28 cellular contexts compared by ENCODE assay signal in the genomic region with DNA sequence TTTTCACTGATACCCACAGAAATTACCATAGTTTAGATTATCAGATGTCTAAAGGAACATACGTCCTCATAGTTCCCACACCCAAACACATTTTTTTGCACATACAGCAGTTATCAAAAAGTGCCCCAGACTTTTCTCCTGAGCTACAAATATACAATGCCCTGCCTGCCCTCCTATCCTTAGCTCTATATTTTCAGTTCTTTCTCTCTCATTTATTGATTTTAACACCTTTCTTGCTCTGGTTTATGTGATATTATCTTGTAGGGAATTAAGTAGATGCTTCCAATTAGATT.
"Had no signal": no experiment of that assay in that cellular context is flagged by ENCODE, and none has a peak within 500 bp of the region (broad histone marks: within the 10 kb centered on the region; RNA-seq: fewer than 3 reads in every experiment).

No MANE protein-coding gene starts in this region.

- H3K9me3 ChIP-seq: left lung, neutrophil, thyroid gland, upper lobe of left lung, vagina had no signal

- DNase-seq: activated CD4-positive, alpha-beta T cell treated with anti-CD3 and anti-CD28 coated beads for 4 hours; activated CD4-positive, alpha-beta T cell treated with anti-CD3 and anti-CD28 coated beads, Interleukin-2, amount 50 U/mL, for 48 hours; activated CD8-positive, alpha-beta memory T cell treated with anti-CD3 and anti-CD28 coated beads for 24 hours; activated effector memory CD4-positive, alpha-beta T cell treated with Interleukin-2 at 50 U/mL for 16 hours; activated naive CD4-positive, alpha-beta T cell treated with Interleukin-2 at 50 U/mL for 16 hours; anterior cingulate cortex; dermis blood vessel endothelial cell; effector CD4-positive, alpha-beta T cell; left lung; nephron progenitor cell; stimulated activated CD4-positive, alpha-beta T cell treated with anti-CD3 and anti-CD28 coated beads, Interleukin-12 subunit alpha, Interleukin-12 subunit beta, amount 100 ng/mL, for 4 hours; stimulated activated CD4-positive, alpha-beta T cell treated with anti-CD3 and anti-CD28 coated beads, Interleukin-4, amount 100 ng/mL, for 1 hour; stimulated activated naive CD8-positive, alpha-beta T cell treated with anti-CD3 and anti-CD28 coated beads, Interleukin-15, amount 100 ng/mL, for 72 hours; substantia nigra; thyroid gland; upper lobe of left lung had no signal

- H3K27ac ChIP-seq: epithelial cell of prostate, left lung, neutrophil, skin epidermis, thyroid gland, upper lobe of left lung, vagina had no signal

- FAIRE-seq: bronchial epithelial cell, colon, endometrium, frontal cortex, islet of Langerhans had no signal

- H3K36me3 ChIP-seq: left lung, neutrophil, thyroid gland, upper lobe of left lung, vagina had no signal

- ATAC-seq: left lung; sciatic nerve; stimulated activated effector memory CD8-positive, alpha-beta T cell treated with anti-CD3 and anti-CD28 coated beads, Interleukin-12 subunit alpha, Interleukin-12 subunit beta, amount 100 ng/mL, for 72 hours; stimulated activated naive CD8-positive, alpha-beta T cell treated with anti-CD3 and anti-CD28 coated beads, Interleukin-15, amount 100 ng/mL, for 72 hours had no signal

- H3K4me1 ChIP-seq: vagina had no signal

- H3K4me3 ChIP-seq: left lung, lung, skin epidermis, thyroid gland, upper lobe of left lung, vagina had no signal

- H3K27me3 ChIP-seq: left lung, thyroid gland, upper lobe of left lung, vagina had no signal
